Comparison of ENCODE assay signal across 21 cellular contexts in the genomic region with DNA sequence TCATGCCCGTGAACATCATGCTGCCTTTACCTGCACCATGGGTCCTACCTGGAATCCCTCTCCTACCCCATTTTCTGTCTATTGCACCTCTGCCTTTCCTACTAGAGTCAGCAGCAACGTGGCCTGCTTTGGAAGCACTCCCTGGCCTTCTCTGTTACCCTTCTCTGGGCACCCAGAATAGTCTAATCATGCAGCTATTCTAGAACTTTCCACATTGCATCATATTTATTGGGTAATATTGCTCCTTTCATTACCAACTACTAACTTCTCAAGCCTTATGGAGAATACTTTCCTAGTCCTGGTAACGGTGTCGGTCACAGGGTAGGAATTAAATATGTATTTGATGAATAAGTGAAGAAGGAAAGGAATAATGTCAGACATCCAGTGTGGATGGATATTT. TPM values are rescaled to one million over a fixed set of nuclear protein-coding genes. Genes with fewer than 3 reads are reported as not detected.
A peak's percentile ranks its signal among the peaks of the same experiment; 100 is the strongest.
DNase-seq lines count a peak whose midpoint lies in the region; ATAC-seq and TF ChIP-seq lines count a peak whose summit lies in the region.
"Had no signal": no experiment of that assay in that cellular context is flagged by ENCODE, and none has a peak within 500 bp of the region (broad histone marks: within the 10 kb centered on the region; RNA-seq: fewer than 3 reads in every experiment).

No MANE protein-coding gene starts in this region.

- H3K27ac Mint-ChIP-seq in endothelial cell (ENCODE audit: unreplicated experiment), result no peak overlapping the region
- H3K27ac Mint-ChIP-seq in HFFc6, result no peak overlapping the region
- H3K27ac Mint-ChIP-seq: B cell had no signal

- no peak for TF ChIP-seq CTCF in endothelial cell (IDR thresholded peaks at IDR 0.05; ENCODE audit: unreplicated experiment)
- no peak for TF ChIP-seq CTCF in HFFc6 (IDR thresholded peaks at IDR 0.05)

- H3K9me3 Mint-ChIP-seq in endothelial cell (ENCODE audit: unreplicated experiment) (no peaks in the 10 kb centered on the region), HFFc6 (no peaks in the 10 kb centered on the region)

- peaks cover 4% of the 10 kb centered on the region for H3K36me3 Mint-ChIP-seq in endothelial cell (ENCODE audit: low read depth, unreplicated experiment)
- peaks cover 24% of the 10 kb centered on the region for H3K36me3 Mint-ChIP-seq in HFFc6 (ENCODE audit: low read depth)
- H3K36me3 Mint-ChIP-seq: CD4-positive, CD25-positive, alpha-beta regulatory T cell had no signal

- no peaks in the 10 kb centered on the region for H3K4me1 Mint-ChIP-seq in endothelial cell (ENCODE audit: unreplicated experiment)
- H3K4me1 Mint-ChIP-seq in HFFc6 (ENCODE audit: low read depth), result no peaks in the 10 kb centered on the region
- H3K4me1 Mint-ChIP-seq: B cell had no signal

- ATAC-seq in GM18498 (IDR thresholded peaks at IDR 0.05; ENCODE audit: unreplicated experiment) (no peak), HG03139 (IDR thresholded peaks at IDR 0.05; ENCODE audit: unreplicated experiment) (no peak)

- H3K4me3 Mint-ChIP-seq in endothelial cell (ENCODE audit: unreplicated experiment) (peak overlapping the region; percentile 43), HFFc6 (no peak overlapping the region)
- H3K4me3 Mint-ChIP-seq: B cell; CD4-positive, CD25-positive, alpha-beta regulatory T cell had no signal

- peak; percentile 17 for DNase-seq in EH (ENCODE audit: low read depth)
- peak; percentile 14 for DNase-seq in MV-4-11 (lab: John Stamatoyannopoulos, UW)
- DNase-seq in endothelial cell (ENCODE audit: low spot score), result no peak
- peak; percentile 56 for DNase-seq in iris pigment epithelial cell (ENCODE audit: low read depth)
- no peak for DNase-seq in HK-2 (ENCODE audit: unreplicated experiment)
- DNase-seq in HFFc6, result no peak
- DNase-seq: ACHN; Caco-2; CD4-positive, CD25-positive, alpha-beta regulatory T cell; DMS153; HCEC 1CT; KG1; NCI-H1092; NCI-H2081 treated with DMSO at 0.1 percent for 48 hours; NCI-H226; NCI-H524 treated with DMSO at 0.1 percent for 48 hours; SHP77; SK-N-SH had no signal

- H3K27me3 Mint-ChIP-seq in endothelial cell (ENCODE audit: unreplicated experiment) (peaks cover 2% of the 10 kb centered on the region), HFFc6 (ENCODE audit: insufficient read depth) (no peaks in the 10 kb centered on the region)

RNA-seq across cellular contexts. Expression of a gene that starts 33.3 kb away (rescaled TPM):
- 23.6 TPM for total RNA-seq in endothelial cell (ENCODE audit: unreplicated experiment)
- not detected for total RNA-seq in HFFc6 (2021; fragmentation: NEBNext Ultra II Directional; extraction: Animal tissue kit (Norgen Biotek cat#: 25700))
- total RNA-seq: B cell had no signal

RNA-seq across cellular contexts. Expression of a gene that starts 54.3 kb away (rescaled TPM):
- total RNA-seq in endothelial cell (ENCODE audit: unreplicated experiment), result 5.0 TPM
- 1 to 10 TPM; 2.8 to 8.0 (median 5.3) TPM for total RNA-seq in HFFc6 (2021; fragmentation: NEBNext Ultra II Directional; extraction: Animal tissue kit (Norgen Biotek cat#: 25700))
- total RNA-seq: B cell, Caco-2 had no signal

Comparison
In these comparisons a context has a peak if more than half of its experiments do, and no peak if none do; other contexts are left out.
1. DNase-seq: peak in EH (single experiment), MV-4-11 (single experiment) and iris pigment epithelial cell (single experiment); none in endothelial cell (single experiment), HK-2 (single experiment) and HFFc6 (single experiment).
2. RNA of a gene that starts 33.3 kb away (total RNA-seq): 23.6 TPM in endothelial cell (single experiment); not detected in HFFc6; every median in the first group is over 10 times any median in the second.